25 cellular contexts compared by ENCODE assay signal in genomic region chr11:66973956-66974585, GRCh38. TPM values are rescaled to one million over a fixed set of nuclear protein-coding genes. Genes with fewer than 3 reads are reported as not detected.
A peak's percentile ranks its signal among the peaks of the same experiment; 100 is the strongest.
DNase-seq lines count a peak whose midpoint lies in the region; ATAC-seq, FAIRE-seq and TF ChIP-seq lines count a peak whose summit lies in the region.
"Had no signal": no experiment of that assay in that cellular context is flagged by ENCODE, and none has a peak within 500 bp of the region (broad histone marks: within the 10 kb centered on the region; RNA-seq: fewer than 3 reads in every experiment).

No MANE protein-coding gene starts in this region.

- no peak overlapping the region for H3K4me3 ChIP-seq in IMR-90 (ENCODE audit: insufficient read depth, low read depth, low read length)
- no peak overlapping the region for H3K4me3 ChIP-seq in PC-9
- no peak overlapping the region for H3K4me3 ChIP-seq in H1 (ENCODE audit: extremely low read depth in 1 of 4, insufficient read depth in 2 of 4, low read depth in 3 of 4, low read length in 4 of 4)
- H3K4me3 ChIP-seq: gastrocnemius medialis had no signal

- H3K36me3 Mint-ChIP-seq in nephron progenitor cell (ENCODE audit: low read depth): no peaks in the 10 kb centered on the region
- H3K36me3 Mint-ChIP-seq in activated CD8-positive, alpha-beta T cell treated with anti-CD3 and anti-CD28 coated beads for 36 hours (ENCODE audit: low read depth): no peaks in the 10 kb centered on the region
- H3K36me3 Mint-ChIP-seq: activated CD8-positive, alpha-beta memory T cell treated with anti-CD3 and anti-CD28 coated beads, Interleukin-2, amount 10 ng/mL, durations not matched to agents 7 days and 5 days; T-cell had no signal

- H2BK12ac ChIP-seq in H1 (ENCODE audit: low read depth, low read length): 0 out of 2 replicates have a peak overlapping the region, but pooled peaks have one; percentile 2

- H2AK5ac ChIP-seq in IMR-90 (ENCODE audit: low read depth, low read length): peak overlapping the region; percentile 93
- H2AK5ac ChIP-seq in H1 (ENCODE audit: low read depth, low read length): no peak overlapping the region

- H3K4ac ChIP-seq in IMR-90 (ENCODE audit: low read depth, low read length) (peak overlapping the region; percentile 68), H1 (replicated peaks; ENCODE audit: insufficient read length, low read depth, low read length) (no peak overlapping the region)

- dilution Hi-C loops in IMR-90 (cut with HindIII; ENCODE audit: low sequenced_read_pairs, unreplicated experiment): no loop called here

- H4K5ac ChIP-seq in IMR-90 (ENCODE audit: low read depth, low read length) (peak overlapping the region; percentile 95), H1 (ENCODE audit: insufficient read length, low read depth, low read length) (no peak overlapping the region)

- H3K9me1 ChIP-seq in IMR-90 (ENCODE audit: insufficient read depth, low read length): peaks cover 16% of the 10 kb centered on the region

- peak overlapping the region; percentile 4; the same call in 1 of the 2 replicates for H3K23ac ChIP-seq in IMR-90 (ENCODE audit: low read depth, low read length)
- no peak overlapping the region for H3K23ac ChIP-seq in H1 (ENCODE audit: insufficient read length)

- H3K9me3 Mint-ChIP-seq in nephron progenitor cell: peaks cover 17% of the 10 kb centered on the region
- H3K9me3 Mint-ChIP-seq in activated CD8-positive, alpha-beta T cell treated with anti-CD3 and anti-CD28 coated beads for 36 hours: no peaks in the 10 kb centered on the region
- H3K9me3 Mint-ChIP-seq: activated naive CD4-positive, alpha-beta T cell treated with anti-CD3 and anti-CD28 coated beads, Interleukin-2, amount 50 U/mL, for 72 hours had no signal

- FAIRE-seq in H1 (lab: Jason Lieb, UNC): no peak

- peak overlapping the region; percentile 88 for H3K18ac ChIP-seq in IMR-90 (ENCODE audit: low read depth, low read length)
- H3K18ac ChIP-seq in H1 (ENCODE audit: extremely low read depth, low read length): no peak overlapping the region

- H3K23me2 ChIP-seq in H1 (ENCODE audit: low read depth, low read length): no peaks in the 10 kb centered on the region

- H3K79me2 ChIP-seq in PC-9 (ENCODE audit: low read depth): no peaks in the 10 kb centered on the region
- H3K79me2 ChIP-seq in H1 (ENCODE audit: control insufficient read depth in 1 of 2, insufficient read depth in 2 of 2, low read length in 2 of 2): no peaks in the 10 kb centered on the region

- H3K4me1 ChIP-seq in IMR-90 (ENCODE audit: control insufficient read depth, insufficient read depth, low read length) (peaks cover 29% of the 10 kb centered on the region), PC-9 (replicated peaks; ENCODE audit: insufficient read depth) (peaks cover 64% of the 10 kb centered on the region), H1 (replicated peaks in 1 of 4; ENCODE audit: control insufficient read depth in 3 of 4, insufficient read depth in 4 of 4, low read length in 3 of 4) (peaks cover 0 to 3% (median 0%) of the 10 kb centered on the region in 4 experiments; a peak in 1 of 7 replicates)
- H3K4me1 ChIP-seq: gastrocnemius medialis had no signal

- H3K9ac ChIP-seq in IMR-90 (ENCODE audit: low read depth, low read length) (peak overlapping the region; percentile 53), H1 (replicated peaks in 1 of 4; ENCODE audit: extremely low read depth in 1 of 4, low read depth in 3 of 4, low read length in 3 of 4) (no peak overlapping the region)

- ATAC-seq in IMR-90 (ENCODE audit: low read depth): no peak
- no peak for ATAC-seq in activated CD8-positive, alpha-beta T cell treated with anti-CD3 and anti-CD28 coated beads for 36 hours
- ATAC-seq: activated CD4-positive, alpha-beta T cell treated with anti-CD3 and anti-CD28 coated beads for 36 hours; activated CD8-positive, alpha-beta memory T cell treated with anti-CD3 and anti-CD28 coated beads, Interleukin-2, amount 10 ng/mL, durations not matched to agents 7 days and 5 days; activated naive CD4-positive, alpha-beta T cell treated with anti-CD3 and anti-CD28 coated beads, Interleukin-2, amount 50 U/mL, for 72 hours; gastrocnemius medialis; T-cell had no signal

- H3K36me3 ChIP-seq in IMR-90 (ENCODE audit: control insufficient read depth, insufficient read depth, low read length): no peaks in the 10 kb centered on the region
- H3K36me3 ChIP-seq in PC-9 (ENCODE audit: low read depth): no peaks in the 10 kb centered on the region
- no peaks in the 10 kb centered on the region for H3K36me3 ChIP-seq in H1 (ENCODE audit: control insufficient read depth in 2 of 4, insufficient read depth in 4 of 4, low read length in 3 of 4)
- H3K36me3 ChIP-seq: gastrocnemius medialis had no signal

- H3K4me2 ChIP-seq in IMR-90 (ENCODE audit: low read depth, low read length) (no peak overlapping the region), PC-9 (peak overlapping the region; percentile 43; the same call in 1 of the 2 replicates), H1 (ENCODE audit: insufficient read depth in 1 of 2, low read depth in 2 of 2, low read length in 2 of 2) (no peak overlapping the region)

- H3K27ac ChIP-seq in IMR-90 (ENCODE audit: insufficient read depth, low read length): peak overlapping the region; percentile 81; the same call in 1 of the 2 replicates
- peak overlapping the region; percentile 48 for H3K27ac ChIP-seq in PC-9
- 0 out of 2 replicates have a peak overlapping the region, but pooled peaks have one; percentile 30 for H3K27ac ChIP-seq in H1 (ENCODE audit: low read depth, low read length)
- H3K27ac ChIP-seq: epithelial cell of prostate, gastrocnemius medialis had no signal

- peaks cover 17% of the 10 kb centered on the region for H3K4me1 Mint-ChIP-seq in nephron progenitor cell
- peaks cover 8% of the 10 kb centered on the region for H3K4me1 Mint-ChIP-seq in activated CD8-positive, alpha-beta T cell treated with anti-CD3 and anti-CD28 coated beads for 36 hours (ENCODE audit: low read depth)

- no peak for TF ChIP-seq EP300 in H1 (IDR thresholded peaks at IDR 0.05; ENCODE audit: borderline replicate concordance in 1 of 2, low read depth in 2 of 2, low read length in 2 of 2)

- DNase-seq in IMR-90 (no peak), PC-9 (peak in 1 of 2 experiments; percentile 59), H1 (ENCODE audit: low read depth in 1 of 2, low spot score in 2 of 2) (no peak), nephron progenitor cell (no peak), epidermal melanocyte (ENCODE audit: insufficient read length, low spot score) (no peak)
- DNase-seq in activated CD8-positive, alpha-beta T cell treated with anti-CD3 and anti-CD28 coated beads for 36 hours: no peak
- no peak for DNase-seq in stimulated activated naive CD4-positive, alpha-beta T cell treated with Interleukin-2 at 50 U/mL for 16 hours (lab: John Stamatoyannopoulos, UW)
- DNase-seq: activated CD4-positive, alpha-beta T cell treated with anti-CD3 and anti-CD28 coated beads for 36 hours; activated CD8-positive, alpha-beta memory T cell treated with anti-CD3 and anti-CD28 coated beads, Interleukin-2, amount 10 ng/mL, durations not matched to agents 7 days and 5 days; DMS53; gastrocnemius medialis; hypothalamus; islet precursor cell; Kasumi-1; NCI-H1417 treated with DMSO at 0.1 percent for 48 hours; NCI-H510A; NK-92 treated with Interleukin-12 subunit alpha and Interleukin-12 subunit beta, amount 100 ng/mL, for 24 hours; nucleus accumbens; SHP77; stimulated activated CD4-positive, alpha-beta T cell treated with anti-CD3 and anti-CD28 coated beads, Interleukin-2, amount 100 ng/mL, for 48 hours; stimulated activated naive CD4-positive, alpha-beta T cell; T-cell had no signal

- peak overlapping the region; percentile 64 for H3K27ac Mint-ChIP-seq in nephron progenitor cell
- H3K27ac Mint-ChIP-seq in activated CD8-positive, alpha-beta T cell treated with anti-CD3 and anti-CD28 coated beads for 36 hours: no peak overlapping the region
- H3K27ac Mint-ChIP-seq: activated CD4-positive, alpha-beta T cell treated with anti-CD3 and anti-CD28 coated beads for 36 hours; activated CD8-positive, alpha-beta memory T cell treated with anti-CD3 and anti-CD28 coated beads, Interleukin-2, amount 10 ng/mL, durations not matched to agents 7 days and 5 days; activated naive CD4-positive, alpha-beta T cell treated with anti-CD3 and anti-CD28 coated beads, Interleukin-2, amount 50 U/mL, for 72 hours; T-cell had no signal

- H3K9me2 ChIP-seq in PC-9 (ENCODE audit: insufficient read depth): no peaks in the 10 kb centered on the region

- H3K14ac ChIP-seq in IMR-90 (replicated peaks; ENCODE audit: low read depth, low read length) (peak overlapping the region; percentile 77), H1 (ENCODE audit: insufficient read length) (no peak overlapping the region)

- H3F3A ChIP-seq in PC-9 (ENCODE audit: insufficient read depth, low read depth): peaks cover 61% of the 10 kb centered on the region

- H4K20me1 ChIP-seq in IMR-90 (ENCODE audit: insufficient read depth, low read length): peaks cover 3% of the 10 kb centered on the region; the same call in 1 of the 2 replicates
- H4K20me1 ChIP-seq in PC-9 (ENCODE audit: insufficient read depth): no peaks in the 10 kb centered on the region
- no peaks in the 10 kb centered on the region for H4K20me1 ChIP-seq in H1 (replicated peaks in 1 of 2; ENCODE audit: control insufficient read depth in 1 of 2, insufficient read depth in 2 of 2, low read length in 2 of 2)

- no peak overlapping the region for H2AK9ac ChIP-seq in IMR-90 (replicated peaks; ENCODE audit: low read depth, low read length, poor library complexity)

- H4K91ac ChIP-seq in IMR-90 (ENCODE audit: insufficient read depth, low read depth, low read length) (peak overlapping the region; percentile 75), H1 (replicated peaks; ENCODE audit: insufficient read length, low read length) (no peak overlapping the region)

- peak overlapping the region; percentile 64 for H2BK120ac ChIP-seq in IMR-90 (ENCODE audit: low read depth, low read length)
- no peak overlapping the region for H2BK120ac ChIP-seq in H1 (replicated peaks; ENCODE audit: low read depth, low read length)

- TF ChIP-seq RAD21 in IMR-90 (IDR thresholded peaks at IDR 0.05; ENCODE audit: low read length) (no peak), H1 (IDR thresholded peaks at IDR 0.05 in 1 of 2, conservative IDR thresholded peaks at IDR 0.05 in 1 of 2; ENCODE audit: low read depth in 2 of 2, low read length in 2 of 2) (no peak)

- H2BK15ac ChIP-seq in IMR-90 (ENCODE audit: low read depth, low read length) (peak overlapping the region; percentile 97), H1 (ENCODE audit: low read length) (no peak overlapping the region)

- H3K79me1 ChIP-seq in IMR-90 (ENCODE audit: low read depth in 1 of 2, low read length in 2 of 2) (peaks cover 0 to under 1% of the 10 kb centered on the region in 2 experiments; a peak in 1 of 4 replicates), H1 (ENCODE audit: low read depth, low read length) (no peaks in the 10 kb centered on the region)

- no peak overlapping the region for H3K56ac ChIP-seq in IMR-90 (ENCODE audit: extremely low read depth, insufficient read depth, low read length)
- H3K56ac ChIP-seq in H1 (replicated peaks; ENCODE audit: insufficient read length, low read depth, low read length): no peak overlapping the region

- in situ Hi-C loops in IMR-90 (cut with MboI; ENCODE audit: low sequenced_read_pairs): no loop called here

- H3K4me3 Mint-ChIP-seq in nephron progenitor cell: no peak overlapping the region
- no peak overlapping the region for H3K4me3 Mint-ChIP-seq in activated CD8-positive, alpha-beta T cell treated with anti-CD3 and anti-CD28 coated beads for 36 hours
- H3K4me3 Mint-ChIP-seq: activated CD4-positive, alpha-beta T cell treated with anti-CD3 and anti-CD28 coated beads for 36 hours; activated CD8-positive, alpha-beta memory T cell treated with anti-CD3 and anti-CD28 coated beads, Interleukin-2, amount 10 ng/mL, durations not matched to agents 7 days and 5 days; T-cell had no signal

- H3K27me3 Mint-ChIP-seq in nephron progenitor cell (ENCODE audit: low read depth, poor library complexity): peaks cover 4% of the 10 kb centered on the region
- peaks cover 5% of the 10 kb centered on the region for H3K27me3 Mint-ChIP-seq in activated CD8-positive, alpha-beta T cell treated with anti-CD3 and anti-CD28 coated beads for 36 hours
- H3K27me3 Mint-ChIP-seq: activated CD8-positive, alpha-beta memory T cell treated with anti-CD3 and anti-CD28 coated beads, Interleukin-2, amount 10 ng/mL, durations not matched to agents 7 days and 5 days had no signal

- TF ChIP-seq CTCF in IMR-90 (conservative IDR thresholded peaks at IDR 0.05; ENCODE audit: low read depth, low read length) (no peak), PC-9 (conservative IDR thresholded peaks at IDR 0.05) (no peak), H1 (IDR thresholded peaks at IDR 0.05; ENCODE audit: control extremely low read depth in 1 of 3, insufficient read depth in 1 of 3, low read depth in 1 of 3, low read length in 3 of 3) (no peak), nephron progenitor cell (IDR thresholded peaks at IDR 0.05) (no peak)
- no peak for TF ChIP-seq CTCF in activated CD8-positive, alpha-beta T cell treated with anti-CD3 and anti-CD28 coated beads for 36 hours (IDR thresholded peaks at IDR 0.05)

- intact Hi-C loops in IMR-90 (cut with micrococcal nuclease): loop anchor here (5.0 kb wide), 2 partner anchors 117 to 132 kb away; partner anchors contain the start of genes LRFN4 and RCE1
- intact Hi-C loops in PC-9 (cut with micrococcal nuclease; ENCODE audit: unreplicated experiment): loop anchor here (5.0 kb wide), 1 partner anchor 92 kb away; no protein-coding TSS in a partner anchor
- intact Hi-C loops in activated CD8-positive, alpha-beta T cell treated with anti-CD3 and anti-CD28 coated beads for 36 hours (cut with micrococcal nuclease): no loop called here

- H2BK20ac ChIP-seq in IMR-90 (ENCODE audit: low read depth, low read length) (peak overlapping the region; percentile 77), H1 (ENCODE audit: low read length) (no peak overlapping the region)

- H3K9me3 ChIP-seq in IMR-90 (ENCODE audit: control insufficient read depth, insufficient read depth, low read length): peaks cover 5% of the 10 kb centered on the region
- H3K9me3 ChIP-seq in PC-9 (ENCODE audit: insufficient read depth, low read depth): peaks cover 3% of the 10 kb centered on the region; the same call in 1 of the 2 replicates
- no peaks in the 10 kb centered on the region for H3K9me3 ChIP-seq in H1 (ENCODE audit: insufficient read depth in 2 of 2, low read depth in 1 of 2, low read length in 1 of 2)
- H3K9me3 ChIP-seq: gastrocnemius medialis had no signal

- no CpG with 5 or more reads among the region's 8 CpGs for WGBS in IMR-90 (ENCODE audit: extremely low coverage in 2 of 2, insufficient read length in 1 of 2), 2 experiments
- 91% methylated on average over 8 of the region's 8 CpGs; no CpG with 5 or more reads in 1 of the 2 experiments for WGBS in H1 (ENCODE audit: extremely low coverage in 1 of 2, insufficient coverage in 1 of 2, insufficient read length in 1 of 2, insufficient replicate concordance in 2 of 2, low coverage in 1 of 2, low lambda C conversion rate in 2 of 2, missing lambda C conversion rate in 1 of 2), 2 experiments

- H3K27me3 ChIP-seq in IMR-90 (ENCODE audit: control insufficient read depth, insufficient read depth, low read length) (no peaks in the 10 kb centered on the region), PC-9 (ENCODE audit: insufficient read depth, low read depth) (no peaks in the 10 kb centered on the region), H1 (replicated peaks in 1 of 4; ENCODE audit: control insufficient read depth in 3 of 4, extremely low read depth in 1 of 4, insufficient read depth in 3 of 4, low read length in 3 of 4) (no peaks in the 10 kb centered on the region)
- H3K27me3 ChIP-seq: gastrocnemius medialis had no signal

- no TSS peak for BruUV-seq in IMR-90 (replicated peaks; lab: Mats Ljungman, UMichigan)
- no TSS peak for BruUV-seq in PC-9 (replicated peaks; lab: Mats Ljungman, UMichigan)

- TF ChIP-seq POLR2A in IMR-90 (IDR thresholded peaks at IDR 0.05; ENCODE audit: low read depth, low read length) (no peak), H1 (IDR thresholded peaks at IDR 0.05; ENCODE audit: control extremely low read depth in 1 of 2, low read depth in 2 of 2, low read length in 2 of 2) (no peak)

- peak overlapping the region; percentile 70 for H2BK5ac ChIP-seq in IMR-90 (ENCODE audit: low read depth, low read length, poor library complexity, severe bottlenecking)
- no peak overlapping the region for H2BK5ac ChIP-seq in H1 (ENCODE audit: low read depth, low read length)

- peak overlapping the region; percentile 61 to 78 for H4K8ac ChIP-seq in IMR-90 (ENCODE audit: low read depth in 2 of 2, low read length in 2 of 2)
- H4K8ac ChIP-seq in H1 (ENCODE audit: extremely low read depth, insufficient read depth, low read length): no peak overlapping the region

- H2AFZ ChIP-seq in IMR-90 (replicated peaks; ENCODE audit: low read length, poor library complexity): no peak overlapping the region
- no peak overlapping the region for H2AFZ ChIP-seq in PC-9
- no peak overlapping the region for H2AFZ ChIP-seq in H1 (ENCODE audit: low read length)

- POLR2A ChIA-PET in IMR-90 (lab: Charles Lee; ENCODE audit: unreplicated experiment): no interaction called here
- POLR2A ChIA-PET in PC-9 (lab: Charles Lee; ENCODE audit: unreplicated experiment): interaction anchor here (0.5 to 0.7 kb wide), 2 partner anchors 118 to 206 kb away, joined by 3 to 4 read pairs; no protein-coding TSS in a partner anchor
- POLR2A ChIA-PET in H1 (lab: Charles Lee; ENCODE audit: partially characterized antibody): interaction anchor here (1.1 to 4.6 kb wide), 3 partner anchors 15 to 130 kb away, joined by 3 to 18 read pairs (median 4); partner anchors contain the start of genes PC and RCE1
- POLR2A ChIA-PET in activated CD8-positive, alpha-beta T cell treated with anti-CD3 and anti-CD28 coated beads for 36 hours (lab: Charles Lee): no interaction called here

- CTCF ChIA-PET in IMR-90 (lab: Yijun Ruan, JAX): no interaction called here
- CTCF ChIA-PET in PC-9 (lab: Charles Lee): interaction anchor here (0.6 kb wide), 1 partner anchor 99 kb away, joined by 3 read pairs; no protein-coding TSS in a partner anchor
- CTCF ChIA-PET in H1 (lab: Charles Lee; ENCODE audit: partially characterized antibody): interaction anchor here (0.6 to 5.9 kb wide), 12 partner anchors 9 to 256 kb away, joined by 3 to 74 read pairs (median 16); partner anchors contain the start of genes PC and SYT12
- CTCF ChIA-PET in activated CD8-positive, alpha-beta T cell treated with anti-CD3 and anti-CD28 coated beads for 36 hours (lab: Charles Lee): no interaction called here

RNA-seq across cellular contexts. Expression of gene C11orf86, which starts 1.0 kb away (rescaled TPM):
- total RNA-seq in IMR-90 (2012; rRNA removed): not detected in 2 replicates
- polyA plus RNA-seq in IMR-90 (2012; rRNA removed): not detected in 2 replicates
- polyA plus RNA-seq in IMR-90 (2012; cell fraction: cytosol; rRNA removed): 0.04 TPM in 1 of 2 replicates, not detected in the other
- 0.06 and 0.07 TPM in 2 replicates for polyA plus RNA-seq in IMR-90 (2012; cell fraction: nucleus; rRNA removed; ENCODE audit: low replicate concordance)
- total RNA-seq in PC-9 (2021): not detected in 2 replicates
- 0.91 and 1.2 TPM in 2 replicates for total RNA-seq in H1 (2021; fragmentation: NEBNext Ultra II Directional; extraction: Animal tissue kit (Norgen Biotek cat#: 25700))
- polyA plus RNA-seq in H1 (2011; rRNA removed): 0.97 and 1.6 TPM in 2 replicates
- 0.79 TPM for polyA plus RNA-seq in H1 (2011; cell fraction: cytosol; rRNA removed)
- polyA plus RNA-seq in H1 (2011; cell fraction: nucleus; rRNA removed): 1.2 TPM
- polyA plus RNA-seq in H1 (2012, experiment 1 of 2): 0.30 to 0.62 TPM (median 0.58 TPM) in 4 replicates
- 0.77 TPM for polyA plus RNA-seq in H1 (2012, experiment 2 of 2)
- polyA plus RNA-seq in H1 (2013, experiment 1 of 2): 0.28 TPM
- 0.22 TPM for polyA plus RNA-seq in H1 (2013, experiment 2 of 2)
- 0.39 and 0.44 TPM in 2 replicates for polyA minus RNA-seq in H1 (2011; rRNA and poly(A)+ RNA removed)
- not detected for polyA minus RNA-seq in H1 (2011; cell fraction: cytosol; rRNA and poly(A)+ RNA removed)
- polyA minus RNA-seq in H1 (2011; cell fraction: nucleus; rRNA and poly(A)+ RNA removed): 0.90 TPM
- total RNA-seq in activated CD8-positive, alpha-beta T cell treated with anti-CD3 and anti-CD28 coated beads for 36 hours: not detected
- total RNA-seq: activated CD4-positive, alpha-beta T cell treated with anti-CD3 and anti-CD28 coated beads for 36 hours; activated CD8-positive, alpha-beta memory T cell treated with anti-CD3 and anti-CD28 coated beads, Interleukin-2, amount 10 ng/mL, durations not matched to agents 7 days and 5 days; activated naive CD4-positive, alpha-beta T cell treated with anti-CD3 and anti-CD28 coated beads, Interleukin-2, amount 50 U/mL, for 72 hours; gastrocnemius medialis; lower leg skin; T-cell had no signal

RNA-seq across cellular contexts. Expression of gene PC, which starts 15.9 kb away (rescaled TPM):
- total RNA-seq in IMR-90 (2012; rRNA removed): 9.7 and 13.6 TPM in 2 replicates
- polyA plus RNA-seq in IMR-90 (2012; rRNA removed): 15.7 and 20.9 TPM in 2 replicates
- polyA plus RNA-seq in IMR-90 (2012; cell fraction: cytosol; rRNA removed): 15.5 and 27.2 TPM in 2 replicates
- 65.9 and 77.6 TPM in 2 replicates for polyA plus RNA-seq in IMR-90 (2012; cell fraction: nucleus; rRNA removed; ENCODE audit: low replicate concordance)
- 34.9 and 38.9 TPM in 2 replicates for total RNA-seq in PC-9 (2021)
- 27.2 and 27.5 TPM in 2 replicates for total RNA-seq in H1 (2021; fragmentation: NEBNext Ultra II Directional; extraction: Animal tissue kit (Norgen Biotek cat#: 25700))
- polyA plus RNA-seq in H1 (2011; rRNA removed): 11.5 and 22.5 TPM in 2 replicates
- polyA plus RNA-seq in H1 (2011; cell fraction: cytosol; rRNA removed): 13.7 TPM
- 62.5 TPM for polyA plus RNA-seq in H1 (2011; cell fraction: nucleus; rRNA removed)
- polyA plus RNA-seq in H1 (2012, experiment 1 of 2): 13.1 to 20.2 TPM (median 19.2 TPM) in 4 replicates
- 21.5 TPM for polyA plus RNA-seq in H1 (2012, experiment 2 of 2)
- polyA plus RNA-seq in H1 (2013, experiment 1 of 2): 6.5 TPM
- 5.8 TPM for polyA plus RNA-seq in H1 (2013, experiment 2 of 2)
- 8.1 and 13.0 TPM in 2 replicates for polyA minus RNA-seq in H1 (2011; rRNA and poly(A)+ RNA removed)
- 9.8 TPM for polyA minus RNA-seq in H1 (2011; cell fraction: cytosol; rRNA and poly(A)+ RNA removed)
- 22.3 TPM for polyA minus RNA-seq in H1 (2011; cell fraction: nucleus; rRNA and poly(A)+ RNA removed)
- 1 to 10 TPM; 5.6 to 6.5 TPM for total RNA-seq in activated CD8-positive, alpha-beta T cell treated with anti-CD3 and anti-CD28 coated beads for 36 hours

RNA-seq across cellular contexts. Expression of gene SYT12, which starts 48.9 kb away (rescaled TPM):
- total RNA-seq in IMR-90 (2012; rRNA removed) (0.54 and 0.56 TPM in 2 replicates), PC-9 (2021) (11.1 and 12.3 TPM in 2 replicates)
- polyA plus RNA-seq in IMR-90 (2012; rRNA removed) (0.65 and 0.74 TPM in 2 replicates), H1 (2011; rRNA removed) (1.4 and 1.9 TPM in 2 replicates)
- 0.53 and 0.81 TPM in 2 replicates for polyA plus RNA-seq in IMR-90 (2012; cell fraction: cytosol; rRNA removed)
- polyA plus RNA-seq in IMR-90 (2012; cell fraction: nucleus; rRNA removed; ENCODE audit: low replicate concordance): 1.4 and 1.6 TPM in 2 replicates
- total RNA-seq in H1 (2021; fragmentation: NEBNext Ultra II Directional; extraction: Animal tissue kit (Norgen Biotek cat#: 25700)): 2.8 and 3.3 TPM in 2 replicates
- 2.3 TPM for polyA plus RNA-seq in H1 (2011; cell fraction: cytosol; rRNA removed)
- 3.6 TPM for polyA plus RNA-seq in H1 (2011; cell fraction: nucleus; rRNA removed)
- polyA plus RNA-seq in H1 (2012, experiment 1 of 2): 1.5 to 3.5 TPM (median 2.3 TPM) in 4 replicates
- 1.3 TPM for polyA plus RNA-seq in H1 (2012, experiment 2 of 2)
- 1.9 TPM for polyA plus RNA-seq in H1 (2013, experiment 1 of 2)
- polyA plus RNA-seq in H1 (2013, experiment 2 of 2): 1.7 TPM
- polyA minus RNA-seq in H1 (2011; rRNA and poly(A)+ RNA removed): 1.7 and 2.9 TPM in 2 replicates
- 2.6 TPM for polyA minus RNA-seq in H1 (2011; cell fraction: cytosol; rRNA and poly(A)+ RNA removed)
- polyA minus RNA-seq in H1 (2011; cell fraction: nucleus; rRNA and poly(A)+ RNA removed): 3.4 TPM
- not detected for total RNA-seq in activated CD8-positive, alpha-beta T cell treated with anti-CD3 and anti-CD28 coated beads for 36 hours
- total RNA-seq: activated CD8-positive, alpha-beta memory T cell treated with anti-CD3 and anti-CD28 coated beads, Interleukin-2, amount 10 ng/mL, durations not matched to agents 7 days and 5 days had no signal

Comparison
In these comparisons a context has a peak if more than half of its experiments do, and no peak if none do; other contexts are left out.
1. H3K27ac ChIP-seq: peak in every context shown above with its lines; median percentile 81 in IMR-90; 48 in PC-9; 30 in H1.
2. CTCF ChIA-PET loops: an anchor here in PC-9 (0.6 kb wide) and H1 (0.6 to 5.9 kb wide); none called in IMR-90 and activated CD8-positive, alpha-beta T cell treated with anti-CD3 and anti-CD28 coated beads for 36 hours.
3. POLR2A ChIA-PET loops: an anchor here in PC-9 (0.5 to 0.7 kb wide) and H1 (1.1 to 4.6 kb wide); none called in IMR-90 and activated CD8-positive, alpha-beta T cell treated with anti-CD3 and anti-CD28 coated beads for 36 hours.